In the genomic region with DNA sequence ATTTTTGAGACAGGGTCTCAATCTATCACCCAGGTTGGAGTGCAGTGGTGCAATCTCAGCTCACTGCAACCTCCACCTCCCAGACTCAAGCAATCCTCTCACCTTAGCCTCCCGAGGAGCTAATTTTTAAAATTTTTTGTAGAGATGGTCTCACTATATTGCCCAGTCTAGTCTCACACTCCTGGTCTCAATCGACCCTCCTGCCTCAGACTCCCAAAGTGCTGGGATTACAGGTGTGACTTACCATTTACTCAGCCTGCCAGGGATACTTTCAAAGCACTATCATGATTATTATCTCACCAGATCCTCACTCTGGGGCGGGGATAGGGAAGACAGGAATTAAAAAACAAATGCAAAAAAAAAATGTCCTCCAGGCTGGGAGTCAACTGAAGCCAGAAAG, we compare ENCODE assay signal across 1 cellular context.
TF ChIP-seq lines count a peak whose summit lies in the region.

No MANE protein-coding gene starts in this region.

TF ChIP-seq in GM23338, 12 proteins besides CTCF, POLR2A, EP300 and RAD21 (continued from another document):
- TF ChIP-seq STAT1 (IDR thresholded peaks at IDR 0.05; ENCODE audit: unreplicated experiment) (no peak), EZH2 (IDR thresholded peaks at IDR 0.05; ENCODE audit: low read depth, unreplicated experiment) (no peak), EZH2phosphoT487 (IDR thresholded peaks at IDR 0.05; ENCODE audit: unreplicated experiment) (no peak), NANOG (IDR thresholded peaks at IDR 0.05; ENCODE audit: borderline replicate concordance) (no peak), POLR2AphosphoS5 (IDR thresholded peaks at IDR 0.05; ENCODE audit: low read depth) (no peak), JUNB (IDR thresholded peaks at IDR 0.05; ENCODE audit: unreplicated experiment) (no peak), REST (IDR thresholded peaks at IDR 0.05; ENCODE audit: unreplicated experiment) (no peak), ZNF331 (CRISPR knock-in tag; IDR thresholded peaks at IDR 0.05; ENCODE audit: low read depth) (no peak), ETS1 (IDR thresholded peaks at IDR 0.05) (no peak)
